ENCODE assay signal across 34 cellular contexts in the genomic region with DNA sequence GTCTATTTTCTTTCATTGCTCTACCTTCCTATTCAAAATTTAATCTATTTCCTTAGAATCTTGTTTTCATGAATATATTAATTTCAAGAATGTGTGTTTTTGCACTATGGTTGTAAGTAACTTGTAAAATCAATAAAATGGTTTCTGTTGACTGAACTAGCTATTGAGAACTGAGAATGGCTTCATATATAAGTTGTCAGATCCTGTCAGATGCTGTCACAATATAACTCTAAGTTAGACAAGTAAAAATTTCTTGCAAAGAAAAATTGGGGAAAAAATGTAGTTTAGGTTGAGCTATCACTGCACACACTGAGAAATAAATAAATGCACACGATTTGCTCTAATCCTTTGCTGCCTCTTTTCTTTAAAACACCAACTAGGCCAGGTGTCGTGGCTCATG.
"Had no signal": no experiment of that assay in that cellular context is flagged by ENCODE, and none has a peak within 500 bp of the region (broad histone marks: within the 10 kb centered on the region; RNA-seq: fewer than 3 reads in every experiment).

No MANE protein-coding gene starts in this region.

- H3K4me3 ChIP-seq: MG63 had no signal

- H3K36me3 ChIP-seq: MG63 had no signal

- H3K9me3 ChIP-seq: MG63 had no signal

- H3K27me3 ChIP-seq: MG63 had no signal

- DNase-seq: Karpas-422, Kasumi-1, MG63, MM.1S, MV-4-11, NCI-H1048, NCI-H1092, NCI-H1092 treated with DMSO at 0.1 percent for 48 hours, NCI-H1105, NCI-H1105 treated with DMSO at 0.1 percent for 48 hours, NCI-H1417, NCI-H1417 treated with DMSO at 0.1 percent for 48 hours, NCI-H1436, NCI-H1436 treated with DMSO at 0.1 percent for 48 hours, NCI-H146, NCI-H1694, NCI-H1694 treated with DMSO at 0.1 percent for 48 hours, NCI-H187, NCI-H187 treated with DMSO at 0.1 percent for 48 hours, NCI-H1930, NCI-H2029, NCI-H2029 treated with DMSO at 0.1 percent for 48 hours, NCI-H2081, NCI-H2081 treated with DMSO at 0.1 percent for 48 hours, NCI-H2107, NCI-H2171, NCI-H2171 treated with DMSO at 0.1 percent for 48 hours, NCI-H2227 treated with DMSO at 0.1 percent for 48 hours, NCI-H226, NCI-H345, NCI-H446, NCI-H446 treated with DMSO at 0.1 percent for 48 hours, NCI-H510A, NCI-H510A treated with DMSO at 0.1 percent for 48 hours had no signal
